12 cellular contexts compared by ENCODE assay signal in the genomic region with DNA sequence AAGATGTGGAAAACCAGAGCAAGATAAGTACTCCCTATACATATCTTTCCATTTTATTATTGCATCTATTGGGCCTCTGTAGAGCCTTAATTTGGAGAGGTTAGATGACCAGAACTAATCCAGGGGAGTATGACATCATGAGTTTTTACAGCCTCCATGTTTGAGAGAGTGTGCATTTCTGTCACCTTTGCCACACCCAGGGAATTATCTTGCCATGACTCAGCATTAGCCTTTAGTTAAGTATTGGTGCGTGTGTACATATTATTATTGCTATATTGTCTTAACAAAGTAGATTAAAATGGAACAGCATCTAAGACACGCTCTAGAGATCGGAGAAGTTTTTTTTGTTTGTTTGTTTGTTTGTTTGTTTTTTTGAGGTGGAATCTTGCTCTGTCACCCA. TPM values are rescaled to one million over a fixed set of nuclear protein-coding genes. Genes with fewer than 3 reads are reported as not detected.
DNase-seq lines count a peak whose midpoint lies in the region; ATAC-seq and TF ChIP-seq lines count a peak whose summit lies in the region.
"Had no signal": no experiment of that assay in that cellular context is flagged by ENCODE, and none has a peak within 500 bp of the region (broad histone marks: within the 10 kb centered on the region; RNA-seq: fewer than 3 reads in every experiment).

No MANE protein-coding gene starts in this region.

- no peak overlapping the region for H3K4me3 Mint-ChIP-seq in stimulated activated naive CD8-positive, alpha-beta T cell treated with anti-CD3 and anti-CD28 coated beads, Interleukin-15, Interleukin-2, amounts not matched to agents 100 ng/mL and 50 ng/mL, for 24 hours
- no peak overlapping the region for H3K4me3 Mint-ChIP-seq in stimulated activated naive CD8-positive, alpha-beta T cell treated with anti-CD3 and anti-CD28 coated beads, Interleukin-15, amount 100 ng/mL, for 72 hours
- no peak overlapping the region for H3K4me3 Mint-ChIP-seq in effector memory CD8-positive, alpha-beta T cell

- H3K4me3 ChIP-seq in PC-3 (ENCODE audit: low read length) (no peak overlapping the region), upper lobe of left lung (no peak overlapping the region)
- H3K4me3 ChIP-seq: tibial artery had no signal

- H3K27me3 Mint-ChIP-seq in stimulated activated naive CD8-positive, alpha-beta T cell treated with anti-CD3 and anti-CD28 coated beads, Interleukin-15, Interleukin-2, amounts not matched to agents 100 ng/mL and 50 ng/mL, for 24 hours = no peaks in the 10 kb centered on the region
- no peaks in the 10 kb centered on the region for H3K27me3 Mint-ChIP-seq in stimulated activated naive CD8-positive, alpha-beta T cell treated with anti-CD3 and anti-CD28 coated beads, Interleukin-15, amount 100 ng/mL, for 72 hours
- H3K27me3 Mint-ChIP-seq in effector memory CD8-positive, alpha-beta T cell = no peaks in the 10 kb centered on the region

- H3K27me3 ChIP-seq in PC-3 (ENCODE audit: low read length) = no peaks in the 10 kb centered on the region
- H3K27me3 ChIP-seq in upper lobe of left lung = no peaks in the 10 kb centered on the region
- H3K27me3 ChIP-seq: BE2C, tibial artery had no signal

- no peaks in the 10 kb centered on the region for H3K79me2 ChIP-seq in PC-3 (ENCODE audit: low read length)

- TF ChIP-seq POLR2A in upper lobe of left lung (IDR thresholded peaks at IDR 0.05) = no peak

- no peaks in the 10 kb centered on the region for H4K20me1 ChIP-seq in PC-3 (ENCODE audit: low read length)

- TF ChIP-seq EP300 in upper lobe of left lung (IDR thresholded peaks at IDR 0.05) = no peak

- TF ChIP-seq CTCF in PC-3 (conservative IDR thresholded peaks at IDR 0.05; ENCODE audit: low read depth, low read length) = no peak
- TF ChIP-seq CTCF in upper lobe of left lung (IDR thresholded peaks at IDR 0.05) = no peak

- H3K9me3 ChIP-seq in PC-3 (ENCODE audit: low read length) (no peaks in the 10 kb centered on the region), upper lobe of left lung (no peaks in the 10 kb centered on the region)
- H3K9me3 ChIP-seq: BE2C, tibial artery had no signal

- H3K36me3 Mint-ChIP-seq in stimulated activated naive CD8-positive, alpha-beta T cell treated with anti-CD3 and anti-CD28 coated beads, Interleukin-15, Interleukin-2, amounts not matched to agents 100 ng/mL and 50 ng/mL, for 24 hours (ENCODE audit: low read depth) = peaks cover 73% of the 10 kb centered on the region
- H3K36me3 Mint-ChIP-seq in effector memory CD8-positive, alpha-beta T cell (ENCODE audit: insufficient read depth) = peaks cover 81% of the 10 kb centered on the region

- WGBS in upper lobe of left lung, 2 donors = 93 to 98% methylated on average over 3 of the region's 3 CpGs

- no peak for ATAC-seq in stimulated activated naive CD8-positive, alpha-beta T cell treated with anti-CD3 and anti-CD28 coated beads, Interleukin-15, amount 100 ng/mL, for 72 hours
- ATAC-seq in PC-3 (peak; percentile 90), GM18511 (IDR thresholded peaks at IDR 0.05; ENCODE audit: unreplicated experiment) (no peak), upper lobe of left lung (ENCODE audit: low FRiP score in 2 of 2) (no peak)
- no peak for ATAC-seq in effector memory CD8-positive, alpha-beta T cell (replicated peaks)

- POLR2A ChIA-PET in PC-3 (lab: Charles Lee; ENCODE audit: unreplicated experiment) = no interaction called here

- H3K9me3 Mint-ChIP-seq in stimulated activated naive CD8-positive, alpha-beta T cell treated with anti-CD3 and anti-CD28 coated beads, Interleukin-15, Interleukin-2, amounts not matched to agents 100 ng/mL and 50 ng/mL, for 24 hours = no peaks in the 10 kb centered on the region
- H3K9me3 Mint-ChIP-seq in stimulated activated naive CD8-positive, alpha-beta T cell treated with anti-CD3 and anti-CD28 coated beads, Interleukin-15, amount 100 ng/mL, for 72 hours = no peaks in the 10 kb centered on the region
- no peaks in the 10 kb centered on the region for H3K9me3 Mint-ChIP-seq in effector memory CD8-positive, alpha-beta T cell

- H3K36me3 ChIP-seq in PC-3 (ENCODE audit: low read depth, low read length) (peaks cover 18% of the 10 kb centered on the region), upper lobe of left lung (peaks cover under 1 to 80% (median 24%) of the 10 kb centered on the region in 4 donors)

- H3K9me2 ChIP-seq in PC-3 (replicated peaks; ENCODE audit: low read length) = no peaks in the 10 kb centered on the region

- no peak for DNase-seq in stimulated activated naive CD8-positive, alpha-beta T cell treated with anti-CD3 and anti-CD28 coated beads, Interleukin-15, amount 100 ng/mL, for 72 hours
- peak; percentile 58 for DNase-seq in PC-3
- DNase-seq in effector memory CD8-positive, alpha-beta T cell = no peak
- DNase-seq in upper lobe of left lung = no peak
- DNase-seq in AG20443 (ENCODE audit: low spot score) = no peak
- DNase-seq in Ammon's horn (ENCODE audit: low spot score) = no peak
- DNase-seq: activated CD4-positive, CD25-positive, alpha-beta regulatory T cell; BE2C; effector memory CD4-positive, alpha-beta T cell; tibial artery had no signal

- no peaks in the 10 kb centered on the region for H3F3A ChIP-seq in PC-3 (ENCODE audit: low read length, unreplicated experiment)

- H3K4me1 ChIP-seq in PC-3 (ENCODE audit: insufficient read depth, low read length) = peaks cover 20% of the 10 kb centered on the region
- H3K4me1 ChIP-seq in upper lobe of left lung = no peaks in the 10 kb centered on the region
- H3K4me1 ChIP-seq: BE2C, tibial artery had no signal

- peak overlapping the region; percentile 35; the same call in 1 of the 2 replicates for H3K27ac ChIP-seq in PC-3 (ENCODE audit: low read length)
- H3K27ac ChIP-seq in upper lobe of left lung = no peak overlapping the region
- H3K27ac ChIP-seq: tibial artery had no signal

- no TSS peak for BruUV-seq in PC-3 (replicated peaks; lab: Mats Ljungman, UMichigan)

- H3K27ac Mint-ChIP-seq in stimulated activated naive CD8-positive, alpha-beta T cell treated with anti-CD3 and anti-CD28 coated beads, Interleukin-15, Interleukin-2, amounts not matched to agents 100 ng/mL and 50 ng/mL, for 24 hours = peak overlapping the region; percentile 55
- H3K27ac Mint-ChIP-seq in stimulated activated naive CD8-positive, alpha-beta T cell treated with anti-CD3 and anti-CD28 coated beads, Interleukin-15, amount 100 ng/mL, for 72 hours = no peak overlapping the region
- peak overlapping the region; percentile 51 to 62 for H3K27ac Mint-ChIP-seq in effector memory CD8-positive, alpha-beta T cell

- peak overlapping the region; percentile 40; the same call in 1 of the 2 replicates for H3K4me2 ChIP-seq in PC-3 (ENCODE audit: low read length)

- H3K4me1 Mint-ChIP-seq in stimulated activated naive CD8-positive, alpha-beta T cell treated with anti-CD3 and anti-CD28 coated beads, Interleukin-15, Interleukin-2, amounts not matched to agents 100 ng/mL and 50 ng/mL, for 24 hours (ENCODE audit: low read depth) = no peaks in the 10 kb centered on the region
- no peaks in the 10 kb centered on the region for H3K4me1 Mint-ChIP-seq in stimulated activated naive CD8-positive, alpha-beta T cell treated with anti-CD3 and anti-CD28 coated beads, Interleukin-15, amount 100 ng/mL, for 72 hours
- H3K4me1 Mint-ChIP-seq in effector memory CD8-positive, alpha-beta T cell (ENCODE audit: low read depth in 2 of 2) = peaks cover 1 to 7% of the 10 kb centered on the region in 2 donors

- intact Hi-C loops in PC-3 (cut with micrococcal nuclease) = no loop called here

- no peak overlapping the region for H2AFZ ChIP-seq in PC-3 (ENCODE audit: low read length)

- H3K9ac ChIP-seq in PC-3 (ENCODE audit: low read length) = no peak overlapping the region

- CTCF ChIA-PET in PC-3 (lab: Charles Lee) = no interaction called here

RNA-seq across cellular contexts. Expression of a gene that starts 27.6 kb away (rescaled TPM):
- total RNA-seq in PC-3 (2014; rRNA removed) (47.1 and 59.8 TPM in 2 replicates), upper lobe of left lung (10 to 100 TPM in 3 of 6 donors, 1 to 10 TPM in 3; 2.1 to 24.5 (median 13.0) TPM)

RNA-seq across cellular contexts. Expression of a gene that starts 36.5 kb away (rescaled TPM):
- total RNA-seq in PC-3 (2014; rRNA removed) = 16.1 and 23.2 TPM in 2 replicates
- 10 to 100 TPM; 12.2 to 40.4 (median 18.8) TPM for total RNA-seq in upper lobe of left lung

Comparison
In these comparisons a context has a peak if more than half of its experiments do, and no peak if none do; other contexts are left out.
1. H3K27ac Mint-ChIP-seq: peak in stimulated activated naive CD8-positive, alpha-beta T cell treated with anti-CD3 and anti-CD28 coated beads, Interleukin-15, Interleukin-2, amounts not matched to agents 100 ng/mL and 50 ng/mL, for 24 hours (single experiment) and effector memory CD8-positive, alpha-beta T cell (2 of 2); none in stimulated activated naive CD8-positive, alpha-beta T cell treated with anti-CD3 and anti-CD28 coated beads, Interleukin-15, amount 100 ng/mL, for 72 hours (0 of 2).